13 cellular contexts compared by ENCODE assay signal in genomic region chr2:36578343-36579296, GRCh38. TPM values are rescaled to one million over a fixed set of nuclear protein-coding genes. Genes with fewer than 3 reads are reported as not detected.
DNase-seq lines count a peak whose midpoint lies in the region; ATAC-seq, FAIRE-seq and TF ChIP-seq lines count a peak whose summit lies in the region.
"Had no signal": no experiment of that assay in that cellular context is flagged by ENCODE, and none has a peak within 500 bp of the region (broad histone marks: within the 10 kb centered on the region; RNA-seq: fewer than 3 reads in every experiment).

No MANE protein-coding gene starts in this region.

- peaks cover 38% of the 10 kb centered on the region for H3K4me1 ChIP-seq in psoas muscle
- H3K4me1 ChIP-seq: ascending aorta had no signal

- no peaks in the 10 kb centered on the region for H3K9me3 ChIP-seq in psoas muscle
- H3K9me3 ChIP-seq: ascending aorta, neutrophil had no signal

- 88 to 93% (median 90%) methylated on average over 10 of the region's 10 CpGs for WGBS in psoas muscle, 3 donors

- FAIRE-seq in bronchial epithelial cell (lab: Jason Lieb, UNC) = no peak

- no peaks in the 10 kb centered on the region for H3K27me3 Mint-ChIP-seq in activated CD4-positive, alpha-beta T cell treated with anti-CD3 and anti-CD28 coated beads, Interleukin-2, amount 10 ng/mL, durations not matched to agents 24 days and 14 days

- TF ChIP-seq CTCF in bronchial epithelial cell (IDR thresholded peaks at IDR 0.05; ENCODE audit: insufficient read depth, low read length, severe bottlenecking) = no peak
- TF ChIP-seq CTCF in psoas muscle (IDR thresholded peaks at IDR 0.05) = no peak
- no peak for TF ChIP-seq CTCF in dorsolateral prefrontal cortex (IDR thresholded peaks at IDR 0.05 in 54 of 56, conservative IDR thresholded peaks at IDR 0.05 in 2 of 56; ENCODE audit: low read depth in 1 of 56, partially characterized antibody in 56 of 56)

- H3K27ac ChIP-seq in psoas muscle = peak overlapping the region; percentile 71
- H3K27ac ChIP-seq in dorsolateral prefrontal cortex = peak overlapping the region in 19 of 59 donors; percentile 2 to 60 (median 26)
- H3K27ac ChIP-seq: ascending aorta, neutrophil had no signal

- H3K9me3 Mint-ChIP-seq in activated CD4-positive, alpha-beta T cell treated with anti-CD3 and anti-CD28 coated beads, Interleukin-2, amount 10 ng/mL, durations not matched to agents 24 days and 14 days = no peaks in the 10 kb centered on the region

- H3K36me3 ChIP-seq in bronchial epithelial cell (ENCODE audit: control insufficient read depth, insufficient read depth, low read length) = peaks cover 7% of the 10 kb centered on the region
- H3K36me3 ChIP-seq in psoas muscle (ENCODE audit: insufficient read depth in 1 of 2, low read depth in 1 of 2) = peaks cover 9 to 81% of the 10 kb centered on the region in 2 donors

- peak overlapping the region; percentile 56 for H3K4me3 Mint-ChIP-seq in activated CD4-positive, alpha-beta T cell treated with anti-CD3 and anti-CD28 coated beads, Interleukin-2, amount 10 ng/mL, durations not matched to agents 24 days and 14 days

- DNase-seq in activated CD4-positive, alpha-beta T cell treated with anti-CD3 and anti-CD28 coated beads, Interleukin-2, amount 10 ng/mL, durations not matched to agents 24 days and 14 days = no peak
- no peak for DNase-seq in activated CD4-positive, alpha-beta T cell treated with anti-CD3 and anti-CD28 coated beads, Interleukin-2, amount 50 U/mL, for 4 hours
- DNase-seq in LoVo (ENCODE audit: low spot score) (peak; percentile 51), bronchial epithelial cell (ENCODE audit: low read depth) (peak; percentile 91), psoas muscle (no peak), NCI-H1694 treated with DMSO at 0.1 percent for 48 hours (lab: John Stamatoyannopoulos, UW) (no peak), AG20443 (ENCODE audit: low spot score) (no peak), dorsolateral prefrontal cortex (no peak)
- DNase-seq: DND-41; glutamatergic neuron; stimulated activated CD4-positive, alpha-beta T cell treated with anti-CD3 and anti-CD28 coated beads, Interleukin-15, amount 100 ng/mL, for 24 hours had no signal

- peak overlapping the region; percentile 71 for H3K27ac Mint-ChIP-seq in activated CD4-positive, alpha-beta T cell treated with anti-CD3 and anti-CD28 coated beads, Interleukin-2, amount 10 ng/mL, durations not matched to agents 24 days and 14 days

- peaks cover 69% of the 10 kb centered on the region for H3K36me3 Mint-ChIP-seq in activated CD4-positive, alpha-beta T cell treated with anti-CD3 and anti-CD28 coated beads, Interleukin-2, amount 10 ng/mL, durations not matched to agents 24 days and 14 days (ENCODE audit: low read depth)

- intact Hi-C loops in activated CD4-positive, alpha-beta T cell treated with anti-CD3 and anti-CD28 coated beads, Interleukin-2, amount 10 ng/mL, durations not matched to agents 24 days and 14 days (cut with micrococcal nuclease) = no loop called here
- intact Hi-C loops in psoas muscle (cut with DNase I) (no loop called here), dorsolateral prefrontal cortex (cut with DNase I) (no loop called here)

- no peak overlapping the region for H3K4me3 ChIP-seq in bronchial epithelial cell (ENCODE audit: low read depth, low read length)
- no peak overlapping the region for H3K4me3 ChIP-seq in psoas muscle
- H3K4me3 ChIP-seq in dorsolateral prefrontal cortex = no peak overlapping the region
- H3K4me3 ChIP-seq: ascending aorta had no signal

- H3K27me3 ChIP-seq in bronchial epithelial cell (ENCODE audit: control insufficient read depth, insufficient read depth, low read length) = no peaks in the 10 kb centered on the region
- no peaks in the 10 kb centered on the region for H3K27me3 ChIP-seq in psoas muscle (ENCODE audit: insufficient read depth in 3 of 3, low read length in 2 of 3)
- no peaks in the 10 kb centered on the region for H3K27me3 ChIP-seq in dorsolateral prefrontal cortex
- H3K27me3 ChIP-seq: ascending aorta, neutrophil had no signal

- ATAC-seq in psoas muscle = no peak

- peaks cover 16% of the 10 kb centered on the region for H3K4me1 Mint-ChIP-seq in activated CD4-positive, alpha-beta T cell treated with anti-CD3 and anti-CD28 coated beads, Interleukin-2, amount 10 ng/mL, durations not matched to agents 24 days and 14 days

RNA-seq across cellular contexts. Expression of gene FEZ2, which starts 19.3 kb away (rescaled TPM):
- total RNA-seq in activated CD4-positive, alpha-beta T cell treated with anti-CD3 and anti-CD28 coated beads, Interleukin-2, amount 10 ng/mL, durations not matched to agents 24 days and 14 days = 13.5 and 17.5 TPM in 2 replicates
- total RNA-seq in bronchial epithelial cell (46.3 and 57.0 TPM in 2 replicates), psoas muscle (100 to 1,000 TPM in 3 of 4 donors, 10 to 100 TPM in 1; 61.5 to 291 (median 181) TPM), dorsolateral prefrontal cortex (100 to 1,000 TPM in 9 of 120 experiments, 10 to 100 TPM in 111; 57.1 to 108 (median 87.8) TPM)
- polyA plus RNA-seq in psoas muscle = 100 to 1,000 TPM in 2 of 3 donors, 10 to 100 TPM in 1; 69.0 to 240 (median 151) TPM

Comparison
In these comparisons a context has a peak if more than half of its experiments do, and no peak if none do; other contexts are left out.
1. DNase-seq: peak in LoVo (single experiment) and bronchial epithelial cell (single experiment); none in activated CD4-positive, alpha-beta T cell treated with anti-CD3 and anti-CD28 coated beads, Interleukin-2, amount 10 ng/mL, durations not matched to agents 24 days and 14 days (single experiment), activated CD4-positive, alpha-beta T cell treated with anti-CD3 and anti-CD28 coated beads, Interleukin-2, amount 50 U/mL, for 4 hours (0 of 2), psoas muscle (0 of 2), NCI-H1694 treated with DMSO at 0.1 percent for 48 hours (single experiment), AG20443 (single experiment) and dorsolateral prefrontal cortex (0 of 10).